Comparison of ENCODE assay signal across 10 cellular contexts in the genomic region with DNA sequence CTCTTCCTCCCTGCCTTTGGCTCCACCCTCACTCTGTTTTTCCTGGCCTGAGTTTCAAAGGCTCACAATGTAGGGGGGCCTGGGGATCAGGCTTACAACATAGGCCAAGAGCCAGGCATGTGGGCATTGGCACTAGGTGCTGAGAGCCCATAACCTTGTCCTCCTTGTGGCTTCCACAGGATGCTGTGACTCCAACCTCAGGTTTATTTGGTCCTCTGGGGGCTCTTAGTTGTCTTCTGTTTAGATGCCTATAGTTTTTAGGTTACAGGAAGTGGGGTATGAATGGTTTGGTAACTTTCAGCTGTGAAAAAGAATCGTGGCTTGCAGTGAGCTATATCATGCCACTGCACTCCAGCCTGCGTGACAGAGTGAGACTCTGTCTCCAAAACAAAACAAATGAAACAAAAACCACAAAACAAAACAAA. TPM values are rescaled to one million over a fixed set of nuclear protein-coding genes. Genes with fewer than 3 reads are reported as not detected.
DNase-seq lines count a peak whose midpoint lies in the region; ATAC-seq and TF ChIP-seq lines count a peak whose summit lies in the region.
"Had no signal": no experiment of that assay in that cellular context is flagged by ENCODE, and none has a peak within 500 bp of the region (broad histone marks: within the 10 kb centered on the region; RNA-seq: fewer than 3 reads in every experiment).

No MANE protein-coding gene starts in this region.

- H3K27me3 Mint-ChIP-seq in naive thymus-derived CD4-positive, alpha-beta T cell = no peaks in the 10 kb centered on the region
- H3K27me3 Mint-ChIP-seq in glutamatergic neuron (ENCODE audit: unreplicated experiment) = no peaks in the 10 kb centered on the region

- H3K27me3 ChIP-seq in naive thymus-derived CD4-positive, alpha-beta T cell (ENCODE audit: control insufficient read depth in 2 of 2, insufficient read depth in 2 of 2, low read length in 2 of 2) = no peaks in the 10 kb centered on the region
- H3K27me3 ChIP-seq: pancreas had no signal

- no peaks in the 10 kb centered on the region for H3K9me3 ChIP-seq in naive thymus-derived CD4-positive, alpha-beta T cell (ENCODE audit: control insufficient read depth in 2 of 3, low read length in 3 of 3)
- H3K9me3 ChIP-seq: pancreas had no signal

- no peaks in the 10 kb centered on the region for H3K36me3 ChIP-seq in naive thymus-derived CD4-positive, alpha-beta T cell (ENCODE audit: control insufficient read depth in 2 of 3, insufficient read depth in 3 of 3, low read length in 3 of 3)
- H3K36me3 ChIP-seq: pancreas had no signal

- peak; percentile 9 for DNase-seq in OCI-M1 (lab: John Stamatoyannopoulos, UW)
- DNase-seq in naive thymus-derived CD4-positive, alpha-beta T cell = peak in 5 of 9 donors; percentile 6 to 46 (median 31)
- DNase-seq in glutamatergic neuron = no peak
- no peak for DNase-seq in NCI-H187 (lab: John Stamatoyannopoulos, UW)
- DNase-seq in iPS-NIHi7 (ENCODE audit: extremely low spot score) = no peak
- DNase-seq: EL, NCI-H526, pancreas had no signal

- H3K27ac ChIP-seq in naive thymus-derived CD4-positive, alpha-beta T cell (ENCODE audit: low read depth, low read length) = peak overlapping the region; percentile 6
- H3K27ac ChIP-seq: pancreas had no signal

- peaks cover 6 to 30% (median 17%) of the 10 kb centered on the region in 5 donors for H3K36me3 Mint-ChIP-seq in naive thymus-derived CD4-positive, alpha-beta T cell
- no peaks in the 10 kb centered on the region for H3K36me3 Mint-ChIP-seq in glutamatergic neuron (ENCODE audit: unreplicated experiment)

- POLR2A ChIA-PET in naive thymus-derived CD4-positive, alpha-beta T cell (lab: Charles Lee) = no interaction called here

- no peak for TF ChIP-seq CTCF in glutamatergic neuron (IDR thresholded peaks at IDR 0.05; ENCODE audit: partially characterized antibody, unreplicated experiment)

- no peaks in the 10 kb centered on the region for H3K9me3 Mint-ChIP-seq in naive thymus-derived CD4-positive, alpha-beta T cell
- H3K9me3 Mint-ChIP-seq in glutamatergic neuron (ENCODE audit: unreplicated experiment) = no peaks in the 10 kb centered on the region

- H3K4me3 Mint-ChIP-seq in naive thymus-derived CD4-positive, alpha-beta T cell = peak overlapping the region in 6 of 10 donors; percentile 13 to 79 (median 38)
- no peak overlapping the region for H3K4me3 Mint-ChIP-seq in glutamatergic neuron (ENCODE audit: unreplicated experiment)

- peak overlapping the region; percentile 41 to 96 (median 83) for H3K27ac Mint-ChIP-seq in naive thymus-derived CD4-positive, alpha-beta T cell
- H3K27ac Mint-ChIP-seq in glutamatergic neuron (ENCODE audit: unreplicated experiment) = no peak overlapping the region

- no peak overlapping the region for H3K4me3 ChIP-seq in naive thymus-derived CD4-positive, alpha-beta T cell (ENCODE audit: low read length)
- H3K4me3 ChIP-seq: pancreas had no signal

- CTCF ChIA-PET in naive thymus-derived CD4-positive, alpha-beta T cell (lab: Charles Lee) = no interaction called here

- intact Hi-C loops in naive thymus-derived CD4-positive, alpha-beta T cell (cut with micrococcal nuclease) = loop anchor here in 1 of 2 donors (1.0 to 2.0 kb wide), 2 partner anchors 25 to 105 kb away; a partner anchor contains a TSS

- peak; percentile 52 for ATAC-seq in GM18511 (IDR thresholded peaks at IDR 0.05; ENCODE audit: unreplicated experiment)
- ATAC-seq in GM21447 (IDR thresholded peaks at IDR 0.05; ENCODE audit: unreplicated experiment) = peak; percentile 68
- ATAC-seq in naive thymus-derived CD4-positive, alpha-beta T cell = peak; percentile 89
- ATAC-seq: pancreas had no signal

- H3K4me1 Mint-ChIP-seq in naive thymus-derived CD4-positive, alpha-beta T cell = peaks cover 13 to 33% (median 22%) of the 10 kb centered on the region in 7 donors
- no peaks in the 10 kb centered on the region for H3K4me1 Mint-ChIP-seq in glutamatergic neuron (ENCODE audit: low read depth, unreplicated experiment)

- peaks cover 12 to 30% of the 10 kb centered on the region in 2 donors for H3K4me1 ChIP-seq in naive thymus-derived CD4-positive, alpha-beta T cell (ENCODE audit: control insufficient read depth in 2 of 2, insufficient read depth in 2 of 2, low read length in 2 of 2)
- H3K4me1 ChIP-seq: pancreas had no signal

RNA-seq across cellular contexts. Expression of a gene that starts 25.6 kb away (rescaled TPM):
- total RNA-seq in naive thymus-derived CD4-positive, alpha-beta T cell = under 1 TPM in 1 of 5 experiments, not detected in 4; 0.07 TPM
- polyA plus RNA-seq in naive thymus-derived CD4-positive, alpha-beta T cell = under 1 TPM in 1 of 2 donors, not detected in 1; 0.08 TPM
- 19.0 TPM for total RNA-seq in glutamatergic neuron (ENCODE audit: unreplicated experiment)

RNA-seq across cellular contexts. Expression of a gene that starts 25.9 kb away (rescaled TPM):
- total RNA-seq in naive thymus-derived CD4-positive, alpha-beta T cell = 10 to 100 TPM; 43.8 to 88.6 (median 69.4) TPM
- 10 to 100 TPM; 12.3 to 14.0 TPM for polyA plus RNA-seq in naive thymus-derived CD4-positive, alpha-beta T cell
- 99.0 TPM for total RNA-seq in glutamatergic neuron (ENCODE audit: unreplicated experiment)

RNA-seq across cellular contexts. Expression of a gene that starts 32.5 kb away (rescaled TPM):
- total RNA-seq in naive thymus-derived CD4-positive, alpha-beta T cell = 100 to 1,000 TPM in 1 of 5 experiments, 10 to 100 TPM in 4; 35.4 to 117 (median 39.9) TPM
- 100 to 1,000 TPM; 141 to 150 TPM for polyA plus RNA-seq in naive thymus-derived CD4-positive, alpha-beta T cell
- 85.2 TPM for total RNA-seq in glutamatergic neuron (ENCODE audit: unreplicated experiment)

RNA-seq across cellular contexts. Expression of a gene that starts 40.2 kb away (rescaled TPM):
- total RNA-seq in naive thymus-derived CD4-positive, alpha-beta T cell = not detected
- not detected for polyA plus RNA-seq in naive thymus-derived CD4-positive, alpha-beta T cell
- total RNA-seq in glutamatergic neuron (ENCODE audit: unreplicated experiment) = not detected
- total RNA-seq: pancreas had no signal
- polyA plus RNA-seq: pancreas had no signal

Comparison
In these comparisons a context has a peak if more than half of its experiments do, and no peak if none do; other contexts are left out.
1. DNase-seq: peak in OCI-M1 (single experiment) and naive thymus-derived CD4-positive, alpha-beta T cell (5 of 9); none in glutamatergic neuron (single experiment), NCI-H187 (0 of 2) and iPS-NIHi7 (single experiment).
2. RNA of a gene that starts 25.6 kb away (total RNA-seq): 19.0 TPM in glutamatergic neuron (single experiment); 0.07 TPM in naive thymus-derived CD4-positive, alpha-beta T cell; every median in the first group is over 10 times any median in the second.
3. Peak in every context shown above with its lines, with median percentiles within 50 percentile points of each other: ATAC-seq.